Comparison of ENCODE assay signal across 1 cellular context in the genomic region with DNA sequence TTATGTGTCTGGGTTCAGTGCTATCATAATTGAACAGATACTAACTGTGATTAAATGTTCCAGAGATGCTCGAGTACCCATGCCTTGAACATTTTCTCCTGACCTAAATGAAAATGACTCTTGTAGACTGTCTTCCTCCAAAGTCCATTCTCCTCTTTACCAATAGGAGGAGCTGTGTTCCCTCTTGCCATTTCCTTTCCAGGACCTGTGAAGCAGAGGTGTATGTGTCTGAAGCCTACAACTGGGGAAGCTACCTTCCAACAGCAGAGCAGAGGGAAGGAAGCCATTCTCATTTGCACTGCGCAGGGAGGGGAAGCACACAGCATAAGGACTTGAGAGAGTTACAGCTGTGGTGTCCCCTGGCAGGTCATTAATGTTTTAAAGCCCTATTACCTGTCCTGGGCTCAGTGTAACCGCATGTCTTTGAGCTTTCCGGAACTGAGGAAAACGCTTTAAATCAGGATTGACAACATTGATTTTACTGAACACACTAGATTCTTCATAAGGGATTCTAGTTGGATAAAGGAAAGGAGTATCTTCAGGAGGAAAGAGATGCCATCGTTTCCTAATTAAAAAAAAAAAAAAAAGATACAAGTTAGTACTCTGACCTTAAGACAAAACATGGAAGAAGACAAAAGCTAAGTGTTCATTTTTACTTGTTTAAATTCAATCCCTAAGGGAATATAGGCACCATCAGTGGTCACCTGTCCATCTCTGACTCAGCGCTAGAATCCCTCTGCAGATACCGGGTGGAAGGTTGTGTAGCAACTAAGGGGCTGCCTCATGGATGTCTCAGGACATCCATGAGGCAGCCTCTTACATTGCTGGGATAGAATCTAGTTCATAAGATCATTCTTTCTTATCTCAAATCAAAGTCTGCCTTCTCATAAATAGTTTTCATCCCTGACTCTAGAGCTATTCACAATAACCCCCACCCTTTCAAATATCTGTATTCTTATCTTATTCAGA.
A peak's percentile ranks its signal among the peaks of the same experiment; 100 is the strongest.
TF ChIP-seq lines count a peak whose summit lies in the region.

No MANE protein-coding gene starts in this region.

TF ChIP-seq in H1, 55 proteins besides CTCF, POLR2A, EP300 and RAD21:
- no peak for TF ChIP-seq BCL11A (IDR thresholded peaks at IDR 0.05; ENCODE audit: low read depth in 2 of 2, low read length in 2 of 2)
- TF ChIP-seq RFX5 (IDR thresholded peaks at IDR 0.05; ENCODE audit: borderline replicate concordance, low read depth, low read length): no peak
- TF ChIP-seq SRF (IDR thresholded peaks at IDR 0.05; ENCODE audit: low read depth, low read length): no peak
- no peak for TF ChIP-seq RBBP5 (IDR thresholded peaks at IDR 0.05; ENCODE audit: borderline replicate concordance, low read depth, low read length)
- peak; percentile 43; the same call in 1 of the 2 replicates for TF ChIP-seq TBP (IDR thresholded peaks at IDR 0.05; ENCODE audit: low read depth, low read length)
- 0 out of 2 replicates have a peak, but pooled peaks have one; percentile 3 for TF ChIP-seq NRF1 (IDR thresholded peaks at IDR 0.05; ENCODE audit: low read depth, low read length)
- TF ChIP-seq YY1 (IDR thresholded peaks at IDR 0.05; ENCODE audit: low read depth, low read length): peak; percentile 58; the same call in 1 of the 2 replicates
- 0 out of 4 replicates have a peak, but pooled peaks of 1 of the 2 experiments have one; percentile 36 for TF ChIP-seq SIN3A (conservative IDR thresholded peaks at IDR 0.05 in 1 of 2, IDR thresholded peaks at IDR 0.05 in 1 of 2; ENCODE audit: low read depth in 1 of 2, low read length in 2 of 2)
